1 cellular context compared by ENCODE assay signal in the genomic region with DNA sequence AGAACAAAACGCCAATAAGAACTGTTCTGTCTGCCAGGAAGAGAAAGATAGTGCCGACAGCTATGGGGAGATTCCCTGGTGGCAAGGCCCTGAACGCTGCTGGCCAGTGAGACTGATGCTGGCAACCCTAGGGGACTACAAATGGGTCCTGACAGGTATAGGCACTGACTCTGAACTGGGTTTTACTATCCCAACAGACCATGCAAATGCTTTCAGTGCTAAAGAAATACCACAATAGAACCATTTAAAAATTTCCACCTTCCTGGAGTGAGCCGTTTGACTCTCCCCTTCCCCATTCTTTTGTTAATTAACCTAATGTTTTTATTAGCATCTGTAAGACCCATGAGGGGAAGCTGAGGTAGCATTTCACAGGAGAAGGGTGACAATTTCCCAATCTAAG.
A peak's percentile ranks its signal among the peaks of the same experiment; 100 is the strongest.
TF ChIP-seq lines count a peak whose summit lies in the region.

No MANE protein-coding gene starts in this region.

TF ChIP-seq in H1, 55 proteins besides CTCF, POLR2A, EP300 and RAD21:
- TF ChIP-seq TCF12 (IDR thresholded peaks at IDR 0.05; ENCODE audit: low read depth, low read length) (peak; percentile 51; the same call in 1 of the 2 replicates), POU5F1 (IDR thresholded peaks at IDR 0.05; ENCODE audit: low read depth, low read length) (peak; percentile 81), TEAD4 (IDR thresholded peaks at IDR 0.05; ENCODE audit: low read depth, low read length) (peak; percentile 36; the same call in 1 of the 2 replicates), CREB1 (IDR thresholded peaks at IDR 0.05) (0 out of 2 replicates have a peak, but pooled peaks have one; percentile 15), CEBPB (IDR thresholded peaks at IDR 0.05; ENCODE audit: low read depth, low read length) (peak; percentile 49; the same call in 1 of the 2 replicates), POLR2AphosphoS5 (IDR thresholded peaks at IDR 0.05; ENCODE audit: low read depth, low read length) (peak; percentile 45; the same call in 1 of the 2 replicates), RFX5 (IDR thresholded peaks at IDR 0.05; ENCODE audit: borderline replicate concordance, low read depth, low read length) (no peak), HDAC2 (IDR thresholded peaks at IDR 0.05; ENCODE audit: borderline replicate concordance in 1 of 2, low read depth in 2 of 2, low read length in 2 of 2) (0 out of 4 replicates have a peak, but pooled peaks of 1 of the 2 experiments have one; percentile 31), NANOG (IDR thresholded peaks at IDR 0.05; ENCODE audit: insufficient read depth, low read depth, low read length, poor library complexity, severe bottlenecking) (peak; percentile 97), CBX8 (IDR thresholded peaks at IDR 0.05; ENCODE audit: borderline replicate concordance, low read depth, low read length) (no peak), BCL11A (IDR thresholded peaks at IDR 0.05; ENCODE audit: low read depth in 2 of 2, low read length in 2 of 2) (no peak), GTF2F1 (IDR thresholded peaks at IDR 0.05; ENCODE audit: borderline replicate concordance, low read depth, low read length) (no peak), RXRA (IDR thresholded peaks at IDR 0.05; ENCODE audit: insufficient read depth, low read depth, low read length) (no peak), FOSL1 (IDR thresholded peaks at IDR 0.05; ENCODE audit: insufficient read depth, low read depth, low read length) (no peak), ASH2L (IDR thresholded peaks at IDR 0.05; ENCODE audit: low read length) (peak; percentile 5), PHF8 (conservative IDR thresholded peaks at IDR 0.05; ENCODE audit: low read depth, low read length) (no peak), SP1 (IDR thresholded peaks at IDR 0.05; ENCODE audit: low read depth, low read length) (peak; percentile 76), MAFK (IDR thresholded peaks at IDR 0.05; ENCODE audit: low read depth, low read length) (0 out of 2 replicates have a peak, but pooled peaks have one; percentile 29), RBBP5 (IDR thresholded peaks at IDR 0.05; ENCODE audit: borderline replicate concordance, low read depth, low read length) (no peak), KDM4A (IDR thresholded peaks at IDR 0.05; ENCODE audit: low read depth, low read length, severe bottlenecking) (no peak)
- TF ChIP-seq, protein P1, sequence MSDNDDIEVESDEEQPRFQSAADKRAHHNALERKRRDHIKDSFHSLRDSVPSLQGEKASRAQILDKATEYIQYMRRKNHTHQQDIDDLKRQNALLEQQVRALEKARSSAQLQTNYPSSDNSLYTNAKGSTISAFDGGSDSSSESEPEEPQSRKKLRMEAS (IDR thresholded peaks at IDR 0.05): peak; percentile 42; the same call in 1 of the 2 replicates
- TF ChIP-seq, protein P2, sequence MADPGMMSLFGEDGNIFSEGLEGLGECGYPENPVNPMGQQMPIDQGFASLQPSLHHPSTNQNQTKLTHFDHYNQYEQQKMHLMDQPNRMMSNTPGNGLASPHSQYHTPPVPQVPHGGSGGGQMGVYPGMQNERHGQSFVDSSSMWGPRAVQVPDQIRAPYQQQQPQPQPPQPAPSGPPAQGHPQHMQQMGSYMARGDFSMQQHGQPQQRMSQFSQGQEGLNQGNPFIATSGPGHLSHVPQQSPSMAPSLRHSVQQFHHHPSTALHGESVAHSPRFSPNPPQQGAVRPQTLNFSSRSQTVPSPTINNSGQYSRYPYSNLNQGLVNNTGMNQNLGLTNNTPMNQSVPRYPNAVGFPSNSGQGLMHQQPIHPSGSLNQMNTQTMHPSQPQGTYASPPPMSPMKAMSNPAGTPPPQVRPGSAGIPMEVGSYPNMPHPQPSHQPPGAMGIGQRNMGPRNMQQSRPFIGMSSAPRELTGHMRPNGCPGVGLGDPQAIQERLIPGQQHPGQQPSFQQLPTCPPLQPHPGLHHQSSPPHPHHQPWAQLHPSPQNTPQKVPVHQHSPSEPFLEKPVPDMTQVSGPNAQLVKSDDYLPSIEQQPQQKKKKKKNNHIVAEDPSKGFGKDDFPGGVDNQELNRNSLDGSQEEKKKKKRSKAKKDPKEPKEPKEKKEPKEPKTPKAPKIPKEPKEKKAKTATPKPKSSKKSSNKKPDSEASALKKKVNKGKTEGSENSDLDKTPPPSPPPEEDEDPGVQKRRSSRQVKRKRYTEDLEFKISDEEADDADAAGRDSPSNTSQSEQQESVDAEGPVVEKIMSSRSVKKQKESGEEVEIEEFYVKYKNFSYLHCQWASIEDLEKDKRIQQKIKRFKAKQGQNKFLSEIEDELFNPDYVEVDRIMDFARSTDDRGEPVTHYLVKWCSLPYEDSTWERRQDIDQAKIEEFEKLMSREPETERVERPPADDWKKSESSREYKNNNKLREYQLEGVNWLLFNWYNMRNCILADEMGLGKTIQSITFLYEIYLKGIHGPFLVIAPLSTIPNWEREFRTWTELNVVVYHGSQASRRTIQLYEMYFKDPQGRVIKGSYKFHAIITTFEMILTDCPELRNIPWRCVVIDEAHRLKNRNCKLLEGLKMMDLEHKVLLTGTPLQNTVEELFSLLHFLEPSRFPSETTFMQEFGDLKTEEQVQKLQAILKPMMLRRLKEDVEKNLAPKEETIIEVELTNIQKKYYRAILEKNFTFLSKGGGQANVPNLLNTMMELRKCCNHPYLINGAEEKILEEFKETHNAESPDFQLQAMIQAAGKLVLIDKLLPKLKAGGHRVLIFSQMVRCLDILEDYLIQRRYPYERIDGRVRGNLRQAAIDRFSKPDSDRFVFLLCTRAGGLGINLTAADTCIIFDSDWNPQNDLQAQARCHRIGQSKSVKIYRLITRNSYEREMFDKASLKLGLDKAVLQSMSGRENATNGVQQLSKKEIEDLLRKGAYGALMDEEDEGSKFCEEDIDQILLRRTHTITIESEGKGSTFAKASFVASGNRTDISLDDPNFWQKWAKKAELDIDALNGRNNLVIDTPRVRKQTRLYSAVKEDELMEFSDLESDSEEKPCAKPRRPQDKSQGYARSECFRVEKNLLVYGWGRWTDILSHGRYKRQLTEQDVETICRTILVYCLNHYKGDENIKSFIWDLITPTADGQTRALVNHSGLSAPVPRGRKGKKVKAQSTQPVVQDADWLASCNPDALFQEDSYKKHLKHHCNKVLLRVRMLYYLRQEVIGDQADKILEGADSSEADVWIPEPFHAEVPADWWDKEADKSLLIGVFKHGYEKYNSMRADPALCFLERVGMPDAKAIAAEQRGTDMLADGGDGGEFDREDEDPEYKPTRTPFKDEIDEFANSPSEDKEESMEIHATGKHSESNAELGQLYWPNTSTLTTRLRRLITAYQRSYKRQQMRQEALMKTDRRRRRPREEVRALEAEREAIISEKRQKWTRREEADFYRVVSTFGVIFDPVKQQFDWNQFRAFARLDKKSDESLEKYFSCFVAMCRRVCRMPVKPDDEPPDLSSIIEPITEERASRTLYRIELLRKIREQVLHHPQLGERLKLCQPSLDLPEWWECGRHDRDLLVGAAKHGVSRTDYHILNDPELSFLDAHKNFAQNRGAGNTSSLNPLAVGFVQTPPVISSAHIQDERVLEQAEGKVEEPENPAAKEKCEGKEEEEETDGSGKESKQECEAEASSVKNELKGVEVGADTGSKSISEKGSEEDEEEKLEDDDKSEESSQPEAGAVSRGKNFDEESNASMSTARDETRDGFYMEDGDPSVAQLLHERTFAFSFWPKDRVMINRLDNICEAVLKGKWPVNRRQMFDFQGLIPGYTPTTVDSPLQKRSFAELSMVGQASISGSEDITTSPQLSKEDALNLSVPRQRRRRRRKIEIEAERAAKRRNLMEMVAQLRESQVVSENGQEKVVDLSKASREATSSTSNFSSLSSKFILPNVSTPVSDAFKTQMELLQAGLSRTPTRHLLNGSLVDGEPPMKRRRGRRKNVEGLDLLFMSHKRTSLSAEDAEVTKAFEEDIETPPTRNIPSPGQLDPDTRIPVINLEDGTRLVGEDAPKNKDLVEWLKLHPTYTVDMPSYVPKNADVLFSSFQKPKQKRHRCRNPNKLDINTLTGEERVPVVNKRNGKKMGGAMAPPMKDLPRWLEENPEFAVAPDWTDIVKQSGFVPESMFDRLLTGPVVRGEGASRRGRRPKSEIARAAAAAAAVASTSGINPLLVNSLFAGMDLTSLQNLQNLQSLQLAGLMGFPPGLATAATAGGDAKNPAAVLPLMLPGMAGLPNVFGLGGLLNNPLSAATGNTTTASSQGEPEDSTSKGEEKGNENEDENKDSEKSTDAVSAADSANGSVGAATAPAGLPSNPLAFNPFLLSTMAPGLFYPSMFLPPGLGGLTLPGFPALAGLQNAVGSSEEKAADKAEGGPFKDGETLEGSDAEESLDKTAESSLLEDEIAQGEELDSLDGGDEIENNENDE (IDR thresholded peaks at IDR 0.05; ENCODE audit: insufficient replicate concordance, low read length): peak; percentile 86
- TF ChIP-seq, protein P3, sequence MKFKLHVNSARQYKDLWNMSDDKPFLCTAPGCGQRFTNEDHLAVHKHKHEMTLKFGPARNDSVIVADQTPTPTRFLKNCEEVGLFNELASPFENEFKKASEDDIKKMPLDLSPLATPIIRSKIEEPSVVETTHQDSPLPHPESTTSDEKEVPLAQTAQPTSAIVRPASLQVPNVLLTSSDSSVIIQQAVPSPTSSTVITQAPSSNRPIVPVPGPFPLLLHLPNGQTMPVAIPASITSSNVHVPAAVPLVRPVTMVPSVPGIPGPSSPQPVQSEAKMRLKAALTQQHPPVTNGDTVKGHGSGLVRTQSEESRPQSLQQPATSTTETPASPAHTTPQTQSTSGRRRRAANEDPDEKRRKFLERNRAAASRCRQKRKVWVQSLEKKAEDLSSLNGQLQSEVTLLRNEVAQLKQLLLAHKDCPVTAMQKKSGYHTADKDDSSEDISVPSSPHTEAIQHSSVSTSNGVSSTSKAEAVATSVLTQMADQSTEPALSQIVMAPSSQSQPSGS (IDR thresholded peaks at IDR 0.05; ENCODE audit: low read length): peak; percentile 52; the same call in 1 of the 2 replicates
